Comparison of ENCODE assay signal across 8 cellular contexts in genomic region chr4:80184791-80185756, GRCh38. TPM values are rescaled to one million over a fixed set of nuclear protein-coding genes. Genes with fewer than 3 reads are reported as not detected.
DNase-seq lines count a peak whose midpoint lies in the region; ATAC-seq and TF ChIP-seq lines count a peak whose summit lies in the region.

No MANE protein-coding gene starts in this region.

- H3K9me3 ChIP-seq in AG04450 (ENCODE audit: control insufficient read depth, insufficient read depth, low read length) (peaks cover 5% of the 10 kb centered on the region; the same call in 1 of the 2 replicates), iPS-18a (ENCODE audit: control insufficient read depth, low read depth, low read length) (no peaks in the 10 kb centered on the region)

- ATAC-seq in stimulated activated naive CD8-positive, alpha-beta T cell treated with anti-CD3 and anti-CD28 coated beads, Interleukin-15, Interleukin-2, amounts not matched to agents 100 U/mL and 50 U/mL, for 24 hours, result no peak
- no peak for ATAC-seq in HG03097 (IDR thresholded peaks at IDR 0.05; ENCODE audit: low FRiP score, unreplicated experiment)

- H3K27ac Mint-ChIP-seq in activated T-helper 2 cell treated with anti-CD3 and anti-CD28 coated beads, Interferon-gamma antibody, Interleukin-2, Interleukin-4, amounts not matched to agents 10 μg/mL and 5 μg/mL and 100 μg/mL, durations not matched to agents 14 hours and 24 hours and 36 hours, result peak overlapping the region; percentile 95

- H3K36me3 Mint-ChIP-seq in activated T-helper 2 cell treated with anti-CD3 and anti-CD28 coated beads, Interferon-gamma antibody, Interleukin-2, Interleukin-4, amounts not matched to agents 10 μg/mL and 5 μg/mL and 100 μg/mL, durations not matched to agents 14 hours and 24 hours and 36 hours (ENCODE audit: low read depth), result peaks cover 14% of the 10 kb centered on the region

- H3K27me3 ChIP-seq in AG04450 (ENCODE audit: control insufficient read depth, insufficient read depth, low read length) (no peaks in the 10 kb centered on the region), H7 (ENCODE audit: control insufficient read depth, insufficient read depth, low read length) (peaks cover 93% of the 10 kb centered on the region), iPS-18a (ENCODE audit: control insufficient read depth, insufficient read depth, low read length) (peaks cover 99% of the 10 kb centered on the region)

- peaks cover 45% of the 10 kb centered on the region for H3K4me1 Mint-ChIP-seq in activated T-helper 2 cell treated with anti-CD3 and anti-CD28 coated beads, Interferon-gamma antibody, Interleukin-2, Interleukin-4, amounts not matched to agents 10 μg/mL and 5 μg/mL and 100 μg/mL, durations not matched to agents 14 hours and 24 hours and 36 hours (ENCODE audit: low read depth)

- H3K9me3 Mint-ChIP-seq in activated T-helper 2 cell treated with anti-CD3 and anti-CD28 coated beads, Interferon-gamma antibody, Interleukin-2, Interleukin-4, amounts not matched to agents 10 μg/mL and 5 μg/mL and 100 μg/mL, durations not matched to agents 14 hours and 24 hours and 36 hours, result peaks cover 5% of the 10 kb centered on the region

- H3K4me1 ChIP-seq in iPS-18a (ENCODE audit: control insufficient read depth, low read depth, low read length), result peaks cover 21% of the 10 kb centered on the region

- H3K27me3 Mint-ChIP-seq in activated T-helper 2 cell treated with anti-CD3 and anti-CD28 coated beads, Interferon-gamma antibody, Interleukin-2, Interleukin-4, amounts not matched to agents 10 μg/mL and 5 μg/mL and 100 μg/mL, durations not matched to agents 14 hours and 24 hours and 36 hours (ENCODE audit: low read depth), result peaks cover 36% of the 10 kb centered on the region

- peak overlapping the region; percentile 90 for H3K4me3 ChIP-seq in AG04450 (ENCODE audit: low read depth, low read length)
- peak overlapping the region; percentile 57 for H3K4me3 ChIP-seq in H7 (ENCODE audit: insufficient read depth, low read depth, low read length)
- H3K4me3 ChIP-seq in iPS-18a (ENCODE audit: low read length), result peak overlapping the region; percentile 61

- H3K27ac ChIP-seq in AG04450 (ENCODE audit: low read depth, low read length) (peak overlapping the region; percentile 57), iPS-18a (ENCODE audit: low read length) (no peak overlapping the region)

- CTCF ChIA-PET in AG04450 (lab: Charles Lee), result interaction anchor here (0.5 to 10.3 kb wide), 31 partner anchors 10 to 586 kb away, joined by 3 to 82 read pairs (median 3); partner anchors contain the start of genes FGF5 and PRDM8

- no peak overlapping the region for H3K9ac ChIP-seq in iPS-18a (ENCODE audit: low read length)

- TF ChIP-seq CTCF in AG04450 (IDR thresholded peaks at IDR 0.05; ENCODE audit: low read depth, low read length), result no peak

- intact Hi-C loops in activated T-helper 2 cell treated with anti-CD3 and anti-CD28 coated beads, Interferon-gamma antibody, Interleukin-2, Interleukin-4, amounts not matched to agents 10 μg/mL and 5 μg/mL and 100 μg/mL, durations not matched to agents 14 hours and 24 hours and 36 hours (cut with micrococcal nuclease), result loop anchor here (1.0 to 5.0 kb wide), 8 partner anchors 17 to 1243 kb away; no protein-coding TSS in a partner anchor

- H3K36me3 ChIP-seq in H7 (replicated peaks; ENCODE audit: control insufficient read depth, insufficient read depth, low read length) (no peaks in the 10 kb centered on the region), iPS-18a (ENCODE audit: control insufficient read depth, low read depth, low read length) (no peaks in the 10 kb centered on the region)

- DNase-seq in AG04450 (ENCODE audit: low read depth, low spot score) (no peak), H7 (peak; percentile 70), SW 1271 (lab: John Stamatoyannopoulos, UW) (no peak), islet precursor cell (no peak)
- DNase-seq in activated T-helper 2 cell treated with anti-CD3 and anti-CD28 coated beads, Interferon-gamma antibody, Interleukin-2, Interleukin-4, amounts not matched to agents 10 μg/mL and 5 μg/mL and 100 μg/mL, durations not matched to agents 14 hours and 24 hours and 36 hours (ENCODE audit: low spot score), result no peak
- DNase-seq in stimulated activated naive CD8-positive, alpha-beta T cell treated with anti-CD3 and anti-CD28 coated beads, Interleukin-15, Interleukin-2, amounts not matched to agents 100 U/mL and 50 U/mL, for 24 hours, result peak; percentile 38

- POLR2A ChIA-PET in AG04450 (lab: Yijun Ruan, JAX), result interaction anchor here (1.0 to 4.3 kb wide), 5 partner anchors 12 to 168 kb away, joined by 4 to 25 read pairs (median 7); partner anchors contain the start of genes ANTXR2 and PRDM8

- peak overlapping the region; percentile 99 for H3K4me3 Mint-ChIP-seq in activated T-helper 2 cell treated with anti-CD3 and anti-CD28 coated beads, Interferon-gamma antibody, Interleukin-2, Interleukin-4, amounts not matched to agents 10 μg/mL and 5 μg/mL and 100 μg/mL, durations not matched to agents 14 hours and 24 hours and 36 hours (ENCODE audit: low read depth)

RNA-seq across cellular contexts. Expression of gene PRDM8, which starts 12.2 kb away (rescaled TPM):
- 12.8 and 14.3 TPM in 2 replicates for polyA plus RNA-seq in AG04450 (2011; rRNA removed)
- 9.4 and 10.9 TPM in 2 replicates for polyA minus RNA-seq in AG04450 (2011; rRNA and poly(A)+ RNA removed)
- 0.07 TPM in 1 of 2 replicates, not detected in the other for total RNA-seq in H7 (2014; rRNA removed; shearing (Covaris generic))
- total RNA-seq in activated T-helper 2 cell treated with anti-CD3 and anti-CD28 coated beads, Interferon-gamma antibody, Interleukin-2, Interleukin-4, amounts not matched to agents 10 μg/mL and 5 μg/mL and 100 μg/mL, durations not matched to agents 14 hours and 24 hours and 36 hours, result 1.1 and 1.8 TPM in 2 replicates

Comparison
In these comparisons a context has a peak if more than half of its experiments do, and no peak if none do; other contexts are left out.
1. DNase-seq: peak in H7 (single experiment) and stimulated activated naive CD8-positive, alpha-beta T cell treated with anti-CD3 and anti-CD28 coated beads, Interleukin-15, Interleukin-2, amounts not matched to agents 100 U/mL and 50 U/mL, for 24 hours (single experiment); none in AG04450 (single experiment), activated T-helper 2 cell treated with anti-CD3 and anti-CD28 coated beads, Interferon-gamma antibody, Interleukin-2, Interleukin-4, amounts not matched to agents 10 μg/mL and 5 μg/mL and 100 μg/mL, durations not matched to agents 14 hours and 24 hours and 36 hours (single experiment), SW 1271 (0 of 2) and islet precursor cell (single experiment).
2. Peak in every context shown above with its lines, with median percentiles within 50 percentile points of each other: H3K4me3 ChIP-seq.